ENCODE assay signal across 1 cellular context in genomic region chr20:50828363-50829136, GRCh38.
A peak's percentile ranks its signal among the peaks of the same experiment; 100 is the strongest.
TF ChIP-seq lines count a peak whose summit lies in the region.

No MANE protein-coding gene starts in this region.

TF ChIP-seq in K562, 482 proteins besides CTCF, POLR2A, EP300 and RAD21 (continued from another document):
- TF ChIP-seq HMGXB4 (CRISPR knock-in tag; IDR thresholded peaks at IDR 0.05): no peak
- TF ChIP-seq POLR2H (tag; IDR thresholded peaks at IDR 0.05; ENCODE audit: low read depth): no peak
- TF ChIP-seq KDM4B (IDR thresholded peaks at IDR 0.05; ENCODE audit: borderline replicate concordance in 2 of 2, low read depth in 1 of 2): no peak
- no peak for TF ChIP-seq RERE (CRISPR knock-in tag; IDR thresholded peaks at IDR 0.05; ENCODE audit: borderline replicate concordance)
- TF ChIP-seq BRF2 (IDR thresholded peaks at IDR 0.05; ENCODE audit: borderline replicate concordance, insufficient read depth, insufficient read length): no peak
- TF ChIP-seq TRIM25 (IDR thresholded peaks at IDR 0.05; ENCODE audit: borderline replicate concordance): no peak
- TF ChIP-seq NCOA6 (IDR thresholded peaks at IDR 0.05): no peak
- no peak for TF ChIP-seq ZSCAN29 (IDR thresholded peaks at IDR 0.05)
- no peak for TF ChIP-seq ZFP1 (CRISPR knock-in tag; IDR thresholded peaks at IDR 0.05)
- no peak for TF ChIP-seq GTF2E2 (tag; IDR thresholded peaks at IDR 0.05)
- no peak for TF ChIP-seq KAT2B (IDR thresholded peaks at IDR 0.05; ENCODE audit: low read depth, low read length)
- TF ChIP-seq NR4A1 (CRISPR knock-in tag; IDR thresholded peaks at IDR 0.05): no peak
- no peak for TF ChIP-seq NR4A1 (tag; IDR thresholded peaks at IDR 0.05)
- peak; percentile 60 for TF ChIP-seq ZFP36 (IDR thresholded peaks at IDR 0.05; ENCODE audit: low read depth, low read length, partially characterized antibody)
- TF ChIP-seq LEF1 (IDR thresholded peaks at IDR 0.05): no peak
- TF ChIP-seq NFE2L1 (tag; IDR thresholded peaks at IDR 0.05; ENCODE audit: borderline replicate concordance, low read depth): peak; percentile 50; the same call in 1 of the 2 replicates
- no peak for TF ChIP-seq MAFK (IDR thresholded peaks at IDR 0.05; ENCODE audit: low read length)
- TF ChIP-seq MAFG (tag; conservative IDR thresholded peaks at IDR 0.05): peak; percentile 83
- TF ChIP-seq NFIX (CRISPR knock-in tag; IDR thresholded peaks at IDR 0.05; ENCODE audit: low read depth): no peak
- TF ChIP-seq ZNF232 (CRISPR knock-in tag; IDR thresholded peaks at IDR 0.05): no peak
- no peak for TF ChIP-seq MYBL2 (IDR thresholded peaks at IDR 0.05; ENCODE audit: low read depth)
- no peak for TF ChIP-seq MYBL2 (CRISPR knock-in tag; IDR thresholded peaks at IDR 0.05; ENCODE audit: borderline replicate concordance)
- no peak for TF ChIP-seq ZNF511 (CRISPR knock-in tag; IDR thresholded peaks at IDR 0.05)
- TF ChIP-seq C11orf30 (IDR thresholded peaks at IDR 0.05; ENCODE audit: low read depth): peak; percentile 76
- no peak for TF ChIP-seq ZNF778 (CRISPR knock-in tag; IDR thresholded peaks at IDR 0.05)
- TF ChIP-seq ZNF253 (CRISPR knock-in tag; conservative IDR thresholded peaks at IDR 0.05): no peak
- peak; percentile 51 for TF ChIP-seq ADNP (tag; IDR thresholded peaks at IDR 0.05)
- TF ChIP-seq MAFF (IDR thresholded peaks at IDR 0.05; ENCODE audit: low read length): peak; percentile 19; the same call in 1 of the 2 replicates
- TF ChIP-seq KDM1A (IDR thresholded peaks at IDR 0.05): peak; percentile 80 to 82; a peak in 3 of 4 replicates
- peak; percentile 63 for TF ChIP-seq NFE2 (IDR thresholded peaks at IDR 0.05; ENCODE audit: low read depth)
- TF ChIP-seq SMARCC2 (IDR thresholded peaks at IDR 0.05; ENCODE audit: low read depth): no peak
TF ChIP-seq in K562: peak in this region for 10.
